In genomic region chr18:59357928-59358327, GRCh38 we compare ENCODE assay signal across 8 cellular contexts. TPM values are rescaled to one million over a fixed set of nuclear protein-coding genes. Genes with fewer than 3 reads are reported as not detected.
DNase-seq lines count a peak whose midpoint lies in the region; ATAC-seq and TF ChIP-seq lines count a peak whose summit lies in the region.

No MANE protein-coding gene starts in this region.

- H3K27me3 Mint-ChIP-seq in Caco-2 (ENCODE audit: insufficient read depth, unreplicated experiment): no peaks in the 10 kb centered on the region

- CTCF ChIA-PET in Caco-2 (lab: Charles Lee): no interaction called here

- H3K27ac Mint-ChIP-seq in Caco-2 (ENCODE audit: unreplicated experiment): peak overlapping the region; percentile 93
- peak overlapping the region; percentile 95 to 97 for H3K27ac Mint-ChIP-seq in activated naive CD4-positive, alpha-beta T cell treated with anti-CD3 and anti-CD28 coated beads, Interleukin-2, amount 50 U/mL, for 72 hours

- H3K36me3 ChIP-seq in Caco-2 (ENCODE audit: control insufficient read depth, insufficient read depth, low read length): no peaks in the 10 kb centered on the region
- peaks cover 30% of the 10 kb centered on the region for H3K36me3 ChIP-seq in HUES6 (ENCODE audit: control insufficient read depth, insufficient read depth, low read length)
- H3K36me3 ChIP-seq in iPS-15b (ENCODE audit: control insufficient read depth, insufficient read depth, low read length): peaks cover 9% of the 10 kb centered on the region
- peaks cover 1 to 27% (median 16%) of the 10 kb centered on the region in 6 donors for H3K36me3 ChIP-seq in spleen

- H3K27me3 ChIP-seq in Caco-2 (replicated peaks; ENCODE audit: control insufficient read depth, insufficient read depth, low read length) (no peaks in the 10 kb centered on the region), HUES6 (ENCODE audit: control insufficient read depth, insufficient read depth, low read length) (peaks cover 31% of the 10 kb centered on the region), iPS-15b (ENCODE audit: control insufficient read depth, insufficient read depth, low read length) (peaks cover 22% of the 10 kb centered on the region), spleen (replicated peaks in 1 of 7) (no peaks in the 10 kb centered on the region)

- POLR2A ChIA-PET in Caco-2 (lab: Charles Lee): no interaction called here

- WGBS in spleen, 5 donors: 16 to 37% (median 21%) methylated on average over 4 of the region's 4 CpGs

- no peak for ATAC-seq in activated naive CD4-positive, alpha-beta T cell treated with anti-CD3 and anti-CD28 coated beads, Interleukin-2, amount 50 U/mL, for 72 hours
- no peak for ATAC-seq in GM18520 (IDR thresholded peaks at IDR 0.05; ENCODE audit: unreplicated experiment)

- intact Hi-C loops in Caco-2 (cut with micrococcal nuclease; ENCODE audit: unreplicated experiment) (no loop called here), spleen (cut with DNase I; ENCODE audit: low total_unique reads) (no loop called here)

- H3K4me3 Mint-ChIP-seq in Caco-2 (ENCODE audit: unreplicated experiment): peak overlapping the region; percentile 98

- H3K4me1 ChIP-seq in Caco-2 (no peaks in the 10 kb centered on the region), HUES6 (ENCODE audit: control insufficient read depth, insufficient read depth, low read length) (peaks cover 5% of the 10 kb centered on the region; the same call in 1 of the 2 replicates), iPS-15b (ENCODE audit: control insufficient read depth, insufficient read depth, low read length) (no peaks in the 10 kb centered on the region), spleen (peaks cover 14 to 48% (median 39%) of the 10 kb centered on the region in 6 donors)

- H3K4me3 ChIP-seq in Caco-2 (ENCODE audit: low read depth, low read length) (peak overlapping the region; percentile 87), HUES6 (ENCODE audit: low read depth, low read length) (peak overlapping the region; percentile 100), iPS-15b (ENCODE audit: low read depth, low read length) (peak overlapping the region; percentile 83), spleen (peak overlapping the region; percentile 74 to 96 (median 86))

- no peak for TF ChIP-seq CTCF in Caco-2 (IDR thresholded peaks at IDR 0.05; ENCODE audit: insufficient read depth in 1 of 2, low read depth in 1 of 2, low read length in 1 of 2, severe bottlenecking in 1 of 2, unreplicated experiment in 1 of 2)
- no peak for TF ChIP-seq CTCF in spleen (IDR thresholded peaks at IDR 0.05 in 8 of 11, conservative IDR thresholded peaks at IDR 0.05 in 3 of 11)

- DNase-seq in Caco-2 (no peak), spleen (no peak), activated gamma-delta T cell (lab: John Stamatoyannopoulos, UW) (no peak), T1000 (lab: John Stamatoyannopoulos, UW) (no peak)
- no peak for DNase-seq in activated naive CD4-positive, alpha-beta T cell treated with anti-CD3 and anti-CD28 coated beads, Interleukin-2, amount 50 U/mL, for 72 hours (ENCODE audit: low spot score in 2 of 2)

- TSS peak; percentile 55 for BruUV-seq in Caco-2 (replicated peaks; lab: Mats Ljungman, UMichigan)

- H3K9me3 Mint-ChIP-seq in Caco-2 (ENCODE audit: unreplicated experiment): no peaks in the 10 kb centered on the region
- no peaks in the 10 kb centered on the region for H3K9me3 Mint-ChIP-seq in activated naive CD4-positive, alpha-beta T cell treated with anti-CD3 and anti-CD28 coated beads, Interleukin-2, amount 50 U/mL, for 72 hours

- H3K4me1 Mint-ChIP-seq in Caco-2 (ENCODE audit: low read depth, unreplicated experiment): no peaks in the 10 kb centered on the region

- H3K9ac ChIP-seq in HUES6 (ENCODE audit: low read length) (peak overlapping the region; percentile 94), iPS-15b (ENCODE audit: low read depth, low read length) (peak overlapping the region; percentile 5)

- H3K9me3 ChIP-seq in Caco-2: no peaks in the 10 kb centered on the region
- no peaks in the 10 kb centered on the region for H3K9me3 ChIP-seq in HUES6 (ENCODE audit: control insufficient read depth, insufficient read depth, low read depth, low read length)
- no peaks in the 10 kb centered on the region for H3K9me3 ChIP-seq in iPS-15b (ENCODE audit: control insufficient read depth, insufficient read depth, low read length)
- H3K9me3 ChIP-seq in spleen: no peaks in the 10 kb centered on the region

- H3K27ac ChIP-seq in HUES6 (ENCODE audit: low read depth, low read length) (no peak overlapping the region), spleen (peak overlapping the region in 7 of 8 donors; percentile 76 to 91 (median 87))

- no peak for TF ChIP-seq POLR2A in spleen (IDR thresholded peaks at IDR 0.05)

- H3K36me3 Mint-ChIP-seq in Caco-2 (ENCODE audit: insufficient read depth, unreplicated experiment): no peaks in the 10 kb centered on the region
- H3K36me3 Mint-ChIP-seq in activated naive CD4-positive, alpha-beta T cell treated with anti-CD3 and anti-CD28 coated beads, Interleukin-2, amount 50 U/mL, for 72 hours: peaks cover 26 to 37% of the 10 kb centered on the region in 2 donors

RNA-seq across cellular contexts. Expression of gene LMAN1, which starts 1.1 kb away (rescaled TPM):
- total RNA-seq in Caco-2 (2022): 40.6 and 41.7 TPM in 2 replicates
- 100 to 1,000 TPM; 141 to 144 TPM for total RNA-seq in activated naive CD4-positive, alpha-beta T cell treated with anti-CD3 and anti-CD28 coated beads, Interleukin-2, amount 50 U/mL, for 72 hours
- total RNA-seq in spleen: 10 to 100 TPM; 52.5 to 97.9 (median 55.2) TPM
- polyA plus RNA-seq in spleen: 10 to 100 TPM; 10.0 to 11.3 (median 10.8) TPM

RNA-seq across cellular contexts. Expression of gene CPLX4, which starts 39.5 kb away (rescaled TPM):
- total RNA-seq in Caco-2 (2022): not detected in 2 replicates
- total RNA-seq in activated naive CD4-positive, alpha-beta T cell treated with anti-CD3 and anti-CD28 coated beads, Interleukin-2, amount 50 U/mL, for 72 hours: not detected
- total RNA-seq in spleen: not detected
- under 1 TPM in 1 of 3 donors, not detected in 2; 0.04 TPM for polyA plus RNA-seq in spleen
